In genomic region chr10:13087986-13088618, GRCh38 we compare ENCODE assay signal across 13 cellular contexts. TPM values are rescaled to one million over a fixed set of nuclear protein-coding genes. Genes with fewer than 3 reads are reported as not detected.
DNase-seq lines count a peak whose midpoint lies in the region; ATAC-seq, FAIRE-seq and TF ChIP-seq lines count a peak whose summit lies in the region.
"Had no signal": no experiment of that assay in that cellular context is flagged by ENCODE, and none has a peak within 500 bp of the region (broad histone marks: within the 10 kb centered on the region; RNA-seq: fewer than 3 reads in every experiment).

No MANE protein-coding gene starts in this region.

- H2AFZ ChIP-seq in PC-9 = no peak overlapping the region

- H3K9me3 Mint-ChIP-seq in activated CD4-positive, alpha-beta T cell treated with anti-CD3 and anti-CD28 coated beads for 36 hours (ENCODE audit: low read depth) = peaks cover 11% of the 10 kb centered on the region
- H3K9me3 Mint-ChIP-seq in activated CD4-positive, alpha-beta T cell treated with anti-CD3 and anti-CD28 coated beads, Interleukin-2, amount 10 ng/mL, durations not matched to agents 7 days and 5 days = peaks cover 8% of the 10 kb centered on the region

- no peaks in the 10 kb centered on the region for H3K27me3 ChIP-seq in PC-9 (ENCODE audit: insufficient read depth, low read depth)
- peaks cover 4% of the 10 kb centered on the region for H3K27me3 ChIP-seq in skeletal muscle satellite cell (ENCODE audit: control insufficient read depth, insufficient read depth, low read length)

- CTCF ChIA-PET in activated CD4-positive, alpha-beta T cell treated with anti-CD3 and anti-CD28 coated beads for 36 hours (lab: Charles Lee) = interaction anchor here (0.6 to 1.2 kb wide), 4 partner anchors 13 to 219 kb away, joined by 3 read pairs; no protein-coding TSS in a partner anchor
- CTCF ChIA-PET in activated CD4-positive, alpha-beta T cell treated with anti-CD3 and anti-CD28 coated beads, Interleukin-2, amount 10 ng/mL, durations not matched to agents 7 days and 5 days (lab: Charles Lee) = interaction anchor here (0.9 kb wide), 1 partner anchor 12 kb away, joined by 3 read pairs; the partner anchor contains the start of gene OPTN
- CTCF ChIA-PET in PC-9 (lab: Charles Lee) = no interaction called here

- H3K4me3 Mint-ChIP-seq in activated CD4-positive, alpha-beta T cell treated with anti-CD3 and anti-CD28 coated beads for 36 hours = no peak overlapping the region
- no peak overlapping the region for H3K4me3 Mint-ChIP-seq in activated CD4-positive, alpha-beta T cell treated with anti-CD3 and anti-CD28 coated beads, Interleukin-2, amount 10 ng/mL, durations not matched to agents 7 days and 5 days
- H3K4me3 Mint-ChIP-seq: dendritic cell treated with granulocyte-macrophage colony-stimulating factor and Interleukin-4, amounts not matched to agents 40 ng/mL and 50 ng/mL, for 4 days; naive thymus-derived CD4-positive, alpha-beta T cell; stimulated activated naive CD8-positive, alpha-beta T cell treated with anti-CD3 and anti-CD28 coated beads, Interleukin-15, Interleukin-2, amounts not matched to agents 100 ng/mL and 50 ng/mL, for 24 hours had no signal

- H3K4me1 ChIP-seq in PC-9 (replicated peaks; ENCODE audit: insufficient read depth) = peaks cover 13% of the 10 kb centered on the region
- peaks cover 16% of the 10 kb centered on the region for H3K4me1 ChIP-seq in skeletal muscle satellite cell (ENCODE audit: control insufficient read depth, insufficient read depth, low read length)

- H3K27me3 Mint-ChIP-seq in activated CD4-positive, alpha-beta T cell treated with anti-CD3 and anti-CD28 coated beads for 36 hours = peaks cover 7% of the 10 kb centered on the region
- peaks cover 10% of the 10 kb centered on the region for H3K27me3 Mint-ChIP-seq in activated CD4-positive, alpha-beta T cell treated with anti-CD3 and anti-CD28 coated beads, Interleukin-2, amount 10 ng/mL, durations not matched to agents 7 days and 5 days

- no peak overlapping the region for H3K4me3 ChIP-seq in PC-9
- H3K4me3 ChIP-seq in skeletal muscle satellite cell (ENCODE audit: low read length) = peak overlapping the region; percentile 24

- no peak overlapping the region for H3K9ac ChIP-seq in skeletal muscle satellite cell (ENCODE audit: low read depth, low read length)

- H3K36me3 ChIP-seq in PC-9 (ENCODE audit: low read depth) (no peaks in the 10 kb centered on the region), skeletal muscle satellite cell (ENCODE audit: insufficient read depth, low read length) (no peaks in the 10 kb centered on the region)

- no peaks in the 10 kb centered on the region for H4K20me1 ChIP-seq in PC-9 (ENCODE audit: insufficient read depth)

- H3F3A ChIP-seq in PC-9 (ENCODE audit: insufficient read depth, low read depth) = peaks cover 17% of the 10 kb centered on the region; the same call in 1 of the 2 replicates

- H3K9me2 ChIP-seq in PC-9 (ENCODE audit: insufficient read depth) = no peaks in the 10 kb centered on the region

- POLR2A ChIA-PET in activated CD4-positive, alpha-beta T cell treated with anti-CD3 and anti-CD28 coated beads for 36 hours (lab: Charles Lee) = interaction anchor here (1.6 kb wide), 1 partner anchor 11 kb away, joined by 4 read pairs; the partner anchor contains the start of gene OPTN
- POLR2A ChIA-PET in activated CD4-positive, alpha-beta T cell treated with anti-CD3 and anti-CD28 coated beads, Interleukin-2, amount 10 ng/mL, durations not matched to agents 7 days and 5 days (lab: Charles Lee) = no interaction called here
- POLR2A ChIA-PET in PC-9 (lab: Charles Lee; ENCODE audit: unreplicated experiment) = no interaction called here

- TF ChIP-seq POLR2A in GM12892 (IDR thresholded peaks at IDR 0.05; ENCODE audit: low read depth, low read length) = no peak

- H3K4me2 ChIP-seq in PC-9 = peak overlapping the region; percentile 52
- peak overlapping the region; percentile 40 for H3K4me2 ChIP-seq in skeletal muscle satellite cell (ENCODE audit: low read length)

- no peak overlapping the region for H3K27ac Mint-ChIP-seq in activated CD4-positive, alpha-beta T cell treated with anti-CD3 and anti-CD28 coated beads for 36 hours
- no peak overlapping the region for H3K27ac Mint-ChIP-seq in activated CD4-positive, alpha-beta T cell treated with anti-CD3 and anti-CD28 coated beads, Interleukin-2, amount 10 ng/mL, durations not matched to agents 7 days and 5 days
- H3K27ac Mint-ChIP-seq: dendritic cell treated with granulocyte-macrophage colony-stimulating factor and Interleukin-4, amounts not matched to agents 40 ng/mL and 50 ng/mL, for 4 days; naive thymus-derived CD4-positive, alpha-beta T cell; stimulated activated naive CD8-positive, alpha-beta T cell treated with anti-CD3 and anti-CD28 coated beads, Interleukin-15, Interleukin-2, amounts not matched to agents 100 ng/mL and 50 ng/mL, for 24 hours had no signal

- TF ChIP-seq CTCF in PC-9 (conservative IDR thresholded peaks at IDR 0.05) = no peak

- no TSS peak for BruUV-seq in PC-9 (replicated peaks; lab: Mats Ljungman, UMichigan)

- intact Hi-C loops in activated CD4-positive, alpha-beta T cell treated with anti-CD3 and anti-CD28 coated beads for 36 hours (cut with DNase I, micrococcal nuclease) = no loop called here
- intact Hi-C loops in PC-9 (cut with micrococcal nuclease; ENCODE audit: unreplicated experiment) = no loop called here

- peaks cover 2% of the 10 kb centered on the region for H3K36me3 Mint-ChIP-seq in activated CD4-positive, alpha-beta T cell treated with anti-CD3 and anti-CD28 coated beads for 36 hours (ENCODE audit: low read depth)
- H3K36me3 Mint-ChIP-seq in activated CD4-positive, alpha-beta T cell treated with anti-CD3 and anti-CD28 coated beads, Interleukin-2, amount 10 ng/mL, durations not matched to agents 7 days and 5 days (ENCODE audit: low read depth) = no peaks in the 10 kb centered on the region

- peaks cover 8% of the 10 kb centered on the region for H3K4me1 Mint-ChIP-seq in activated CD4-positive, alpha-beta T cell treated with anti-CD3 and anti-CD28 coated beads for 36 hours
- H3K4me1 Mint-ChIP-seq in activated CD4-positive, alpha-beta T cell treated with anti-CD3 and anti-CD28 coated beads, Interleukin-2, amount 10 ng/mL, durations not matched to agents 7 days and 5 days = peaks cover 2% of the 10 kb centered on the region

- H3K9me3 ChIP-seq in PC-9 (ENCODE audit: insufficient read depth, low read depth) = peaks cover 3% of the 10 kb centered on the region
- H3K9me3 ChIP-seq in skeletal muscle satellite cell (replicated peaks; ENCODE audit: low read length) = peaks cover 9% of the 10 kb centered on the region

- no peak for FAIRE-seq in GM12892 (lab: Jason Lieb, UNC)
- FAIRE-seq: A204.1, G401.6 had no signal

- H3K27ac ChIP-seq in PC-9 = no peak overlapping the region

- ATAC-seq in activated CD4-positive, alpha-beta T cell treated with anti-CD3 and anti-CD28 coated beads for 36 hours = peak; percentile 79
- ATAC-seq in esophagus mucosa (peak; percentile 39), HG03378 (IDR thresholded peaks at IDR 0.05; ENCODE audit: unreplicated experiment) (no peak)
- ATAC-seq: naive thymus-derived CD4-positive, alpha-beta T cell had no signal

- DNase-seq in activated CD4-positive, alpha-beta T cell treated with anti-CD3 and anti-CD28 coated beads for 36 hours = no peak
- no peak for DNase-seq in activated CD4-positive, alpha-beta T cell treated with anti-CD3 and anti-CD28 coated beads, Interleukin-2, amount 10 ng/mL, durations not matched to agents 7 days and 5 days
- DNase-seq in PC-9 (peak in 1 of 2 experiments; percentile 77), GM12892 (ENCODE audit: insufficient read length) (no peak)
- no peak for DNase-seq in stimulated activated CD4-positive, alpha-beta T cell treated with anti-CD3 and anti-CD28 coated beads, Interleukin-4, amount 100 ng/mL, for 4 hours
- DNase-seq: naive thymus-derived CD4-positive, alpha-beta T cell had no signal

- no peaks in the 10 kb centered on the region for H3K79me2 ChIP-seq in PC-9 (ENCODE audit: low read depth)

RNA-seq across cellular contexts. Expression of gene OPTN, which starts 11.9 kb away (rescaled TPM):
- total RNA-seq in activated CD4-positive, alpha-beta T cell treated with anti-CD3 and anti-CD28 coated beads for 36 hours = 10 to 100 TPM; 57.4 to 67.8 TPM
- 100 to 1,000 TPM; 128 to 130 TPM for total RNA-seq in activated CD4-positive, alpha-beta T cell treated with anti-CD3 and anti-CD28 coated beads, Interleukin-2, amount 10 ng/mL, durations not matched to agents 7 days and 5 days
- total RNA-seq in PC-9 (2021) (26.6 and 26.8 TPM in 2 replicates), esophagus mucosa (29.6 TPM)
- 33.9 and 55.5 TPM in 2 replicates for total RNA-seq in skeletal muscle satellite cell (2012; rRNA removed)
- polyA plus RNA-seq in GM12892 (2012; ENCODE audit: missing spikeins) = 40.2 TPM
